16 cellular contexts compared by ENCODE assay signal in genomic region chr17:82006468-82007227, GRCh38. TPM values are rescaled to one million over a fixed set of nuclear protein-coding genes. Genes with fewer than 3 reads are reported as not detected.
DNase-seq lines count a peak whose midpoint lies in the region; ATAC-seq, FAIRE-seq and TF ChIP-seq lines count a peak whose summit lies in the region.
"Had no signal": no experiment of that assay in that cellular context is flagged by ENCODE, and none has a peak within 500 bp of the region (broad histone marks: within the 10 kb centered on the region; RNA-seq: fewer than 3 reads in every experiment).

No MANE protein-coding gene starts in this region.

- H2BK120ac ChIP-seq in H1 (replicated peaks; ENCODE audit: low read depth, low read length) = no peak overlapping the region

- POLR2A ChIA-PET in H1 (lab: Charles Lee; ENCODE audit: partially characterized antibody) = interaction anchor here (1.2 kb wide), 1 partner anchor 47 kb away, joined by 3 read pairs; no protein-coding TSS in a partner anchor

- CTCF ChIA-PET in H1 (lab: Charles Lee; ENCODE audit: partially characterized antibody) = interaction anchor here (0.7 kb wide), 1 partner anchor 47 kb away, joined by 3 read pairs; no protein-coding TSS in a partner anchor

- no peaks in the 10 kb centered on the region; a peak in 1 of 8 replicates for H3K36me3 ChIP-seq in H1 (ENCODE audit: control insufficient read depth in 2 of 4, insufficient read depth in 4 of 4, low read length in 3 of 4)

- no peak overlapping the region for H2AK5ac ChIP-seq in H1 (ENCODE audit: low read depth, low read length)

- H3K4ac ChIP-seq in H1 (replicated peaks; ENCODE audit: insufficient read length, low read depth, low read length) = no peak overlapping the region

- H3K27me3 Mint-ChIP-seq in neural crest cell (ENCODE audit: low read depth) = no peaks in the 10 kb centered on the region
- H3K27me3 Mint-ChIP-seq: activated naive CD8-positive, alpha-beta T cell treated with anti-CD3 and anti-CD28 coated beads for 36 hours; CD4-positive, alpha-beta memory T cell; progenitor cell of endocrine pancreas had no signal

- H2BK15ac ChIP-seq in H1 (ENCODE audit: low read length) = no peak overlapping the region

- no peak for ATAC-seq in HG03565 (IDR thresholded peaks at IDR 0.05; ENCODE audit: unreplicated experiment)

- no peak for TF ChIP-seq RAD21 in H1 (IDR thresholded peaks at IDR 0.05 in 1 of 2, conservative IDR thresholded peaks at IDR 0.05 in 1 of 2; ENCODE audit: low read depth in 2 of 2, low read length in 2 of 2)

- no peak overlapping the region for H4K5ac ChIP-seq in H1 (ENCODE audit: insufficient read length, low read depth, low read length)

- FAIRE-seq in H1 (lab: Jason Lieb, UNC) = no peak

- no peak overlapping the region for H3K27ac Mint-ChIP-seq in neural crest cell (ENCODE audit: unreplicated experiment)
- H3K27ac Mint-ChIP-seq: activated naive CD8-positive, alpha-beta T cell treated with anti-CD3 and anti-CD28 coated beads for 36 hours; progenitor cell of endocrine pancreas had no signal

- 0 out of 2 replicates have a peak, but pooled peaks cover 1% of the 10 kb centered on the region for H3K23me2 ChIP-seq in H1 (ENCODE audit: low read depth, low read length)

- H3K4me1 ChIP-seq in H1 (replicated peaks in 1 of 4; ENCODE audit: control insufficient read depth in 3 of 4, insufficient read depth in 4 of 4, low read length in 3 of 4) = peaks cover 0 to 1% (median 0%) of the 10 kb centered on the region in 4 experiments; a peak in 1 of 7 replicates

- TF ChIP-seq EP300 in H1 (IDR thresholded peaks at IDR 0.05; ENCODE audit: borderline replicate concordance in 1 of 2, low read depth in 2 of 2, low read length in 2 of 2) = no peak

- no peak overlapping the region for H4K8ac ChIP-seq in H1 (ENCODE audit: extremely low read depth, insufficient read depth, low read length)

- no peak for TF ChIP-seq CTCF in H1 (IDR thresholded peaks at IDR 0.05; ENCODE audit: control extremely low read depth in 1 of 3, insufficient read depth in 1 of 3, low read depth in 1 of 3, low read length in 3 of 3)
- TF ChIP-seq CTCF in neural crest cell (conservative IDR thresholded peaks at IDR 0.05) = no peak

- peaks cover 17% of the 10 kb centered on the region for H3K4me1 Mint-ChIP-seq in neural crest cell
- H3K4me1 Mint-ChIP-seq: activated naive CD8-positive, alpha-beta T cell treated with anti-CD3 and anti-CD28 coated beads for 36 hours had no signal

- H2BK12ac ChIP-seq in H1 (ENCODE audit: low read depth, low read length) = no peak overlapping the region

- H3K9me3 Mint-ChIP-seq in neural crest cell = no peaks in the 10 kb centered on the region
- H3K9me3 Mint-ChIP-seq: activated naive CD8-positive, alpha-beta T cell treated with anti-CD3 and anti-CD28 coated beads for 36 hours; CD4-positive, alpha-beta memory T cell had no signal

- H3K79me1 ChIP-seq in H1 (ENCODE audit: low read depth, low read length) = peaks cover 3% of the 10 kb centered on the region

- TF ChIP-seq POLR2A in H1 (IDR thresholded peaks at IDR 0.05; ENCODE audit: control extremely low read depth in 1 of 2, low read depth in 2 of 2, low read length in 2 of 2) = no peak

- H4K91ac ChIP-seq in H1 (replicated peaks; ENCODE audit: insufficient read length, low read length) = no peak overlapping the region

- H3K14ac ChIP-seq in H1 (ENCODE audit: insufficient read length) = no peak overlapping the region

- H3K27ac ChIP-seq in H1 (ENCODE audit: low read depth, low read length) = no peak overlapping the region
- H3K27ac ChIP-seq: VCaP had no signal

- H3K9me3 ChIP-seq in H1 (ENCODE audit: insufficient read depth in 2 of 2, low read depth in 1 of 2, low read length in 1 of 2) = no peaks in the 10 kb centered on the region

- H3K4me3 Mint-ChIP-seq in neural crest cell = peak overlapping the region; percentile 27
- H3K4me3 Mint-ChIP-seq: activated naive CD8-positive, alpha-beta T cell treated with anti-CD3 and anti-CD28 coated beads for 36 hours; CD4-positive, alpha-beta memory T cell had no signal

- no peaks in the 10 kb centered on the region for H3K79me2 ChIP-seq in H1 (ENCODE audit: control insufficient read depth in 1 of 2, insufficient read depth in 2 of 2, low read length in 2 of 2)

- 88% methylated on average over 23 of the region's 24 CpGs; no CpG with 5 or more reads in 1 of the 2 experiments for WGBS in H1 (ENCODE audit: extremely low coverage in 1 of 2, insufficient coverage in 1 of 2, insufficient read length in 1 of 2, insufficient replicate concordance in 2 of 2, low coverage in 1 of 2, low lambda C conversion rate in 2 of 2, missing lambda C conversion rate in 1 of 2), 2 experiments

- H3K4me2 ChIP-seq in H1 (ENCODE audit: insufficient read depth in 1 of 2, low read depth in 2 of 2, low read length in 2 of 2) = no peak overlapping the region

- H3K9ac ChIP-seq in H1 (replicated peaks in 1 of 4; ENCODE audit: extremely low read depth in 1 of 4, low read depth in 3 of 4, low read length in 3 of 4) = no peak overlapping the region

- no peak overlapping the region for H3K18ac ChIP-seq in H1 (ENCODE audit: extremely low read depth, low read length)

- H3K56ac ChIP-seq in H1 (replicated peaks; ENCODE audit: insufficient read length, low read depth, low read length) = no peak overlapping the region

- peak; percentile 66 for DNase-seq in Ammon's horn (ENCODE audit: low spot score)
- DNase-seq in NCI-H1694 treated with DMSO at 0.1 percent for 48 hours (lab: John Stamatoyannopoulos, UW) = peak; percentile 33
- no peak for DNase-seq in H1 (ENCODE audit: low read depth in 1 of 2, low spot score in 2 of 2)
- no peak for DNase-seq in neural crest cell (ENCODE audit: low read depth, low spot score)
- DNase-seq in DMS53 (lab: John Stamatoyannopoulos, UW) = no peak
- no peak for DNase-seq in MV-4-11 (lab: John Stamatoyannopoulos, UW)
- DNase-seq in stimulated activated CD4-positive, alpha-beta T cell treated with anti-CD3 and anti-CD28 coated beads, Interleukin-15, amount 100 ng/mL, for 24 hours = no peak
- DNase-seq: activated naive CD8-positive, alpha-beta T cell treated with anti-CD3 and anti-CD28 coated beads for 36 hours; CD4-positive, alpha-beta memory T cell; mammary epithelial cell; NCI-H774; stimulated activated CD4-positive, alpha-beta T cell treated with anti-CD3 and anti-CD28 coated beads, Interleukin-4, amount 100 ng/mL, for 24 hours; stimulated activated naive CD4-positive, alpha-beta T cell treated with Interleukin-2 at 50 U/mL for 16 hours had no signal

- H3K27me3 ChIP-seq in H1 (replicated peaks in 1 of 4; ENCODE audit: control insufficient read depth in 3 of 4, extremely low read depth in 1 of 4, insufficient read depth in 3 of 4, low read length in 3 of 4) = no peaks in the 10 kb centered on the region

- H3K36me3 Mint-ChIP-seq in neural crest cell (ENCODE audit: low read depth) = no peaks in the 10 kb centered on the region
- H3K36me3 Mint-ChIP-seq: activated naive CD8-positive, alpha-beta T cell treated with anti-CD3 and anti-CD28 coated beads for 36 hours; CD4-positive, alpha-beta memory T cell had no signal

- H4K20me1 ChIP-seq in H1 (replicated peaks in 1 of 2; ENCODE audit: control insufficient read depth in 1 of 2, insufficient read depth in 2 of 2, low read length in 2 of 2) = peaks cover 3 to 4% of the 10 kb centered on the region in 2 experiments

- no peak overlapping the region for H2BK20ac ChIP-seq in H1 (ENCODE audit: low read length)

- 0 out of 2 replicates have a peak overlapping the region, but pooled peaks have one; percentile 60 for H2BK5ac ChIP-seq in H1 (ENCODE audit: low read depth, low read length)

- H3K4me3 ChIP-seq in H1 (ENCODE audit: extremely low read depth in 1 of 4, insufficient read depth in 2 of 4, low read depth in 3 of 4, low read length in 4 of 4) = no peak overlapping the region

- no peak overlapping the region for H2AFZ ChIP-seq in H1 (ENCODE audit: low read length)

- no peak overlapping the region for H3K23ac ChIP-seq in H1 (ENCODE audit: insufficient read length)

RNA-seq across cellular contexts. Expression of gene CENPX, which starts 16.0 kb away (rescaled TPM):
- total RNA-seq in H1 (2021; fragmentation: NEBNext Ultra II Directional; extraction: Animal tissue kit (Norgen Biotek cat#: 25700)) = 111 and 116 TPM in 2 replicates
- 122 and 133 TPM in 2 replicates for polyA plus RNA-seq in H1 (2011; rRNA removed)
- 131 TPM for polyA plus RNA-seq in H1 (2011; cell fraction: cytosol; rRNA removed)
- 145 TPM for polyA plus RNA-seq in H1 (2011; cell fraction: nucleus; rRNA removed)
- polyA plus RNA-seq in H1 (2012, experiment 1 of 2) = 94.8 to 140 TPM (median 130 TPM) in 4 replicates
- polyA plus RNA-seq in H1 (2012, experiment 2 of 2) = 158 TPM
- 61.6 TPM for polyA plus RNA-seq in H1 (2013, experiment 1 of 2)
- polyA plus RNA-seq in H1 (2013, experiment 2 of 2) = 59.1 TPM
- 21.3 and 26.4 TPM in 2 replicates for polyA minus RNA-seq in H1 (2011; rRNA and poly(A)+ RNA removed)
- polyA minus RNA-seq in H1 (2011; cell fraction: cytosol; rRNA and poly(A)+ RNA removed) = 35.9 TPM
- 36.4 TPM for polyA minus RNA-seq in H1 (2011; cell fraction: nucleus; rRNA and poly(A)+ RNA removed)
- 129 and 135 TPM in 2 replicates for total RNA-seq in neural crest cell

RNA-seq across cellular contexts. Expression of gene LRRC45, which starts 16.5 kb away (rescaled TPM):
- 28.2 and 29.0 TPM in 2 replicates for total RNA-seq in H1 (2021; fragmentation: NEBNext Ultra II Directional; extraction: Animal tissue kit (Norgen Biotek cat#: 25700))
- polyA plus RNA-seq in H1 (2011; rRNA removed) = 11.5 and 17.3 TPM in 2 replicates
- polyA plus RNA-seq in H1 (2011; cell fraction: cytosol; rRNA removed) = 23.7 TPM
- 96.6 TPM for polyA plus RNA-seq in H1 (2011; cell fraction: nucleus; rRNA removed)
- 15.2 to 25.5 TPM (median 25.4 TPM) in 4 replicates for polyA plus RNA-seq in H1 (2012, experiment 1 of 2)
- 17.3 TPM for polyA plus RNA-seq in H1 (2012, experiment 2 of 2)
- 14.7 TPM for polyA plus RNA-seq in H1 (2013, experiment 1 of 2)
- 13.4 TPM for polyA plus RNA-seq in H1 (2013, experiment 2 of 2)
- polyA minus RNA-seq in H1 (2011; rRNA and poly(A)+ RNA removed) = 7.8 and 8.0 TPM in 2 replicates
- 14.1 TPM for polyA minus RNA-seq in H1 (2011; cell fraction: cytosol; rRNA and poly(A)+ RNA removed)
- polyA minus RNA-seq in H1 (2011; cell fraction: nucleus; rRNA and poly(A)+ RNA removed) = 21.5 TPM
- 55.7 and 63.5 TPM in 2 replicates for total RNA-seq in neural crest cell

RNA-seq across cellular contexts. Expression of gene RAC3, which starts 24.8 kb away (rescaled TPM):
- 167 and 177 TPM in 2 replicates for total RNA-seq in H1 (2021; fragmentation: NEBNext Ultra II Directional; extraction: Animal tissue kit (Norgen Biotek cat#: 25700))
- polyA plus RNA-seq in H1 (2011; rRNA removed) = 299 and 520 TPM in 2 replicates
- 290 TPM for polyA plus RNA-seq in H1 (2011; cell fraction: cytosol; rRNA removed)
- polyA plus RNA-seq in H1 (2011; cell fraction: nucleus; rRNA removed) = 408 TPM
- polyA plus RNA-seq in H1 (2012, experiment 1 of 2) = 93.2 to 160 TPM (median 150 TPM) in 4 replicates
- polyA plus RNA-seq in H1 (2012, experiment 2 of 2) = 143 TPM
- 141 TPM for polyA plus RNA-seq in H1 (2013, experiment 1 of 2)
- polyA plus RNA-seq in H1 (2013, experiment 2 of 2) = 139 TPM
- polyA minus RNA-seq in H1 (2011; rRNA and poly(A)+ RNA removed) = 54.1 and 62.9 TPM in 2 replicates
- polyA minus RNA-seq in H1 (2011; cell fraction: cytosol; rRNA and poly(A)+ RNA removed) = 82.6 TPM
- 83.3 TPM for polyA minus RNA-seq in H1 (2011; cell fraction: nucleus; rRNA and poly(A)+ RNA removed)
- 73.6 and 75.0 TPM in 2 replicates for total RNA-seq in neural crest cell

RNA-seq across cellular contexts. Expression of gene ASPSCR1, which starts 29.2 kb away (rescaled TPM):
- total RNA-seq in H1 (2021; fragmentation: NEBNext Ultra II Directional; extraction: Animal tissue kit (Norgen Biotek cat#: 25700)) = 41.8 and 43.7 TPM in 2 replicates
- polyA plus RNA-seq in H1 (2011; rRNA removed) = 33.3 and 54.6 TPM in 2 replicates
- polyA plus RNA-seq in H1 (2011; cell fraction: cytosol; rRNA removed) = 43.7 TPM
- 133 TPM for polyA plus RNA-seq in H1 (2011; cell fraction: nucleus; rRNA removed)
- polyA plus RNA-seq in H1 (2012, experiment 1 of 2) = 24.0 to 39.4 TPM (median 37.1 TPM) in 4 replicates
- 26.0 TPM for polyA plus RNA-seq in H1 (2012, experiment 2 of 2)
- 30.1 TPM for polyA plus RNA-seq in H1 (2013, experiment 1 of 2)
- 24.4 TPM for polyA plus RNA-seq in H1 (2013, experiment 2 of 2)
- polyA minus RNA-seq in H1 (2011; rRNA and poly(A)+ RNA removed) = 8.9 and 13.5 TPM in 2 replicates
- polyA minus RNA-seq in H1 (2011; cell fraction: cytosol; rRNA and poly(A)+ RNA removed) = 40.8 TPM
- 50.0 TPM for polyA minus RNA-seq in H1 (2011; cell fraction: nucleus; rRNA and poly(A)+ RNA removed)
- total RNA-seq in neural crest cell = 50.0 and 51.9 TPM in 2 replicates

RNA-seq across cellular contexts. Expression of gene DCXR, which starts 30.8 kb away (rescaled TPM):
- total RNA-seq in H1 (2021; fragmentation: NEBNext Ultra II Directional; extraction: Animal tissue kit (Norgen Biotek cat#: 25700)) = 96.3 and 110 TPM in 2 replicates
- 212 and 338 TPM in 2 replicates for polyA plus RNA-seq in H1 (2011; rRNA removed)
- polyA plus RNA-seq in H1 (2011; cell fraction: cytosol; rRNA removed) = 163 TPM
- polyA plus RNA-seq in H1 (2011; cell fraction: nucleus; rRNA removed) = 167 TPM
- 92.1 to 118 TPM (median 110 TPM) in 4 replicates for polyA plus RNA-seq in H1 (2012, experiment 1 of 2)
- 187 TPM for polyA plus RNA-seq in H1 (2012, experiment 2 of 2)
- 57.6 TPM for polyA plus RNA-seq in H1 (2013, experiment 1 of 2)
- polyA plus RNA-seq in H1 (2013, experiment 2 of 2) = 58.1 TPM
- 35.5 and 81.7 TPM in 2 replicates for polyA minus RNA-seq in H1 (2011; rRNA and poly(A)+ RNA removed)
- polyA minus RNA-seq in H1 (2011; cell fraction: cytosol; rRNA and poly(A)+ RNA removed) = 40.5 TPM
- polyA minus RNA-seq in H1 (2011; cell fraction: nucleus; rRNA and poly(A)+ RNA removed) = 31.1 TPM
- total RNA-seq in neural crest cell = 198 and 199 TPM in 2 replicates

Comparison
In these comparisons a context has a peak if more than half of its experiments do, and no peak if none do; other contexts are left out.
1. DNase-seq: peak in Ammon's horn (single experiment) and NCI-H1694 treated with DMSO at 0.1 percent for 48 hours (single experiment); none in H1 (0 of 2), neural crest cell (single experiment), DMS53 (single experiment), MV-4-11 (single experiment) and stimulated activated CD4-positive, alpha-beta T cell treated with anti-CD3 and anti-CD28 coated beads, Interleukin-15, amount 100 ng/mL, for 24 hours (single experiment).